In genomic region chrX:54821310-54821709, GRCh38 we compare ENCODE assay signal across 38 cellular contexts. TPM values are rescaled to one million over a fixed set of nuclear protein-coding genes. Genes with fewer than 3 reads are reported as not detected.
"Had no signal": no experiment of that assay in that cellular context is flagged by ENCODE, and none has a peak within 500 bp of the region (broad histone marks: within the 10 kb centered on the region; RNA-seq: fewer than 3 reads in every experiment).

No MANE protein-coding gene starts in this region.

- H3K27me3 ChIP-seq: MG63 had no signal

- H3K36me3 ChIP-seq: MG63 had no signal

- H3K9ac ChIP-seq: KMS-11 had no signal

- H3K4me3 ChIP-seq: MG63 had no signal

- H3K27ac ChIP-seq: KMS-11 had no signal

- DNase-seq: Karpas-422, Kasumi-1, KG1, MG63, MM.1S, MV-4-11, NCI-H1048, NCI-H1092, NCI-H1092 treated with DMSO at 0.1 percent for 48 hours, NCI-H1105, NCI-H1105 treated with DMSO at 0.1 percent for 48 hours, NCI-H1417, NCI-H1417 treated with DMSO at 0.1 percent for 48 hours, NCI-H1436, NCI-H1436 treated with DMSO at 0.1 percent for 48 hours, NCI-H146, NCI-H1694, NCI-H1694 treated with DMSO at 0.1 percent for 48 hours, NCI-H187, NCI-H187 treated with DMSO at 0.1 percent for 48 hours, NCI-H1930, NCI-H2029, NCI-H2029 treated with DMSO at 0.1 percent for 48 hours, NCI-H2081, NCI-H2081 treated with DMSO at 0.1 percent for 48 hours, NCI-H2107, NCI-H2171, NCI-H2171 treated with DMSO at 0.1 percent for 48 hours, NCI-H2227 treated with DMSO at 0.1 percent for 48 hours, NCI-H226, NCI-H345, NCI-H446, NCI-H446 treated with DMSO at 0.1 percent for 48 hours, NCI-H510A had no signal

- H3K9me3 ChIP-seq: MG63 had no signal

RNA-seq across cellular contexts. Expression of gene ITIH6, which starts 23.3 kb away (rescaled TPM):
- total RNA-seq: LHCN-M2, M059J, MCF 10A had no signal
